ENCODE assay signal across 31 cellular contexts in genomic region chr3:184166671-184167070, GRCh38.
"Had no signal": no experiment of that assay in that cellular context is flagged by ENCODE, and none has a peak within 500 bp of the region (broad histone marks: within the 10 kb centered on the region; RNA-seq: fewer than 3 reads in every experiment).

No MANE protein-coding gene starts in this region.

- ATAC-seq: activated CD8-positive, alpha-beta memory T cell treated with anti-CD3 and anti-CD28 coated beads, Interleukin-2, amount 10 ng/mL, durations not matched to agents 7 days and 5 days; activated naive CD8-positive, alpha-beta T cell treated with anti-CD3 and anti-CD28 coated beads, Interleukin-2, amount 50 U/mL, for 24 hours; PC-3; Right ventricle myocardium inferior had no signal

- H3K27ac Mint-ChIP-seq: activated CD4-positive, alpha-beta memory T cell treated with anti-CD3 and anti-CD28 coated beads, Interleukin-2, amount 10 ng/mL, durations not matched to agents 7 days and 5 days; activated CD8-positive, alpha-beta memory T cell treated with anti-CD3 and anti-CD28 coated beads, Interleukin-2, amount 10 ng/mL, durations not matched to agents 7 days and 5 days; activated naive CD4-positive, alpha-beta T cell treated with anti-CD3 and anti-CD28 coated beads, Interleukin-2, amount 10 ng/mL, durations not matched to agents 7 days and 5 days; activated naive CD8-positive, alpha-beta T cell; activated naive CD8-positive, alpha-beta T cell treated with anti-CD3 and anti-CD28 coated beads, Interleukin-2, amount 50 U/mL, for 24 hours had no signal

- H3K27me3 Mint-ChIP-seq: activated CD4-positive, alpha-beta memory T cell treated with anti-CD3 and anti-CD28 coated beads, Interleukin-2, amount 10 ng/mL, durations not matched to agents 7 days and 5 days; activated CD8-positive, alpha-beta memory T cell treated with anti-CD3 and anti-CD28 coated beads, Interleukin-2, amount 10 ng/mL, durations not matched to agents 7 days and 5 days; activated naive CD4-positive, alpha-beta T cell treated with anti-CD3 and anti-CD28 coated beads, Interleukin-2, amount 10 ng/mL, durations not matched to agents 7 days and 5 days; activated naive CD8-positive, alpha-beta T cell; activated naive CD8-positive, alpha-beta T cell treated with anti-CD3 and anti-CD28 coated beads, Interleukin-2, amount 50 U/mL, for 24 hours had no signal

- DNase-seq: activated CD4-positive, alpha-beta memory T cell treated with anti-CD3 and anti-CD28 coated beads, Interleukin-2, amount 10 ng/mL, durations not matched to agents 7 days and 5 days; activated CD4-positive, alpha-beta T cell treated with anti-CD3 and anti-CD28 coated beads for 1 hour; activated CD4-positive, alpha-beta T cell treated with anti-CD3 and anti-CD28 coated beads for 48 hours; activated CD4-positive, CD25-positive, alpha-beta regulatory T cell; activated CD8-positive, alpha-beta memory T cell treated with anti-CD3 and anti-CD28 coated beads for 24 hours; activated CD8-positive, alpha-beta memory T cell treated with anti-CD3 and anti-CD28 coated beads, Interleukin-2, amount 10 ng/mL, durations not matched to agents 7 days and 5 days; activated CD8-positive, alpha-beta memory T cell treated with anti-CD3 and anti-CD28 coated beads, Interleukin-2, amount 50 U/mL, for 48 hours; activated effector memory CD4-positive, alpha-beta T cell treated with Interleukin-2 at 50 U/mL for 16 hours; activated naive CD4-positive, alpha-beta T cell treated with anti-CD3 and anti-CD28 coated beads, Interleukin-2, amount 10 ng/mL, durations not matched to agents 7 days and 5 days; activated naive CD8-positive, alpha-beta T cell treated with anti-CD3 and anti-CD28 coated beads, Interleukin-2, amount 50 U/mL, for 24 hours; activated T-cell treated with anti-CD3 and anti-CD28 coated beads, Interleukin-2, amount 50 U/mL, for 48 hours; anterior cingulate cortex; brain microvascular endothelial cell; central memory CD4-positive, alpha-beta T cell; MM.1S; MV-4-11; NCI-H1092; NCI-H1436 treated with DMSO at 0.1 percent for 48 hours; NCI-H1694 treated with DMSO at 0.1 percent for 48 hours; NCI-H2029; NCI-H345; NCI-H524 treated with DMSO at 0.1 percent for 48 hours; NK-92 treated with Interleukin-12 subunit alpha and Interleukin-12 subunit beta, amount 100 ng/mL, for 24 hours; PC-3; Peyer's patch; RPMI8226; SIG-M5; T1000; WERI-Rb-1 had no signal

- H3K36me3 Mint-ChIP-seq: activated naive CD8-positive, alpha-beta T cell had no signal

- H3K27ac ChIP-seq: brain microvascular endothelial cell, Peyer's patch, WERI-Rb-1 had no signal

- H3K9me3 Mint-ChIP-seq: activated CD4-positive, alpha-beta memory T cell treated with anti-CD3 and anti-CD28 coated beads, Interleukin-2, amount 10 ng/mL, durations not matched to agents 7 days and 5 days; activated naive CD4-positive, alpha-beta T cell treated with anti-CD3 and anti-CD28 coated beads, Interleukin-2, amount 10 ng/mL, durations not matched to agents 7 days and 5 days; activated naive CD8-positive, alpha-beta T cell treated with anti-CD3 and anti-CD28 coated beads, Interleukin-2, amount 50 U/mL, for 24 hours had no signal

- H3K4me3 ChIP-seq: Peyer's patch had no signal

- H3K4me1 Mint-ChIP-seq: activated naive CD4-positive, alpha-beta T cell treated with anti-CD3 and anti-CD28 coated beads, Interleukin-2, amount 10 ng/mL, durations not matched to agents 7 days and 5 days; activated naive CD8-positive, alpha-beta T cell treated with anti-CD3 and anti-CD28 coated beads, Interleukin-2, amount 50 U/mL, for 24 hours had no signal

- H3K27me3 ChIP-seq: brain microvascular endothelial cell, Peyer's patch had no signal

- H3K9me3 ChIP-seq: Peyer's patch had no signal

- H3K4me3 Mint-ChIP-seq: activated CD4-positive, alpha-beta memory T cell treated with anti-CD3 and anti-CD28 coated beads, Interleukin-2, amount 10 ng/mL, durations not matched to agents 7 days and 5 days; activated CD8-positive, alpha-beta memory T cell treated with anti-CD3 and anti-CD28 coated beads, Interleukin-2, amount 10 ng/mL, durations not matched to agents 7 days and 5 days; activated naive CD4-positive, alpha-beta T cell treated with anti-CD3 and anti-CD28 coated beads, Interleukin-2, amount 10 ng/mL, durations not matched to agents 7 days and 5 days; activated naive CD8-positive, alpha-beta T cell; activated naive CD8-positive, alpha-beta T cell treated with anti-CD3 and anti-CD28 coated beads, Interleukin-2, amount 50 U/mL, for 24 hours had no signal
